ENCODE assay signal across 15 cellular contexts in genomic region chr14:89621791-89622638, GRCh38.
DNase-seq lines count a peak whose midpoint lies in the region; ATAC-seq and TF ChIP-seq lines count a peak whose summit lies in the region.
"Had no signal": no experiment of that assay in that cellular context is flagged by ENCODE, and none has a peak within 500 bp of the region (broad histone marks: within the 10 kb centered on the region; RNA-seq: fewer than 3 reads in every experiment).

No MANE protein-coding gene starts in this region.

- peak overlapping the region; percentile 94 for H3K27ac Mint-ChIP-seq in activated CD8-positive, alpha-beta memory T cell treated with anti-CD3 and anti-CD28 coated beads, Interleukin-2, amount 10 ng/mL, durations not matched to agents 7 days and 5 days
- H3K27ac Mint-ChIP-seq in progenitor cell of endocrine pancreas: peak overlapping the region; percentile 27
- H3K27ac Mint-ChIP-seq: dendritic cell treated with granulocyte-macrophage colony-stimulating factor and Interleukin-4, amounts not matched to agents 40 ng/mL and 50 ng/mL, for 4 days had no signal

- WGBS in body of pancreas, 2 donors: 89 to 90% methylated on average over 12 to 14 of the region's 14 CpGs

- H3K9me3 Mint-ChIP-seq in activated CD8-positive, alpha-beta memory T cell treated with anti-CD3 and anti-CD28 coated beads, Interleukin-2, amount 10 ng/mL, durations not matched to agents 7 days and 5 days (ENCODE audit: low read depth): peaks cover 4% of the 10 kb centered on the region
- no peaks in the 10 kb centered on the region for H3K9me3 Mint-ChIP-seq in progenitor cell of endocrine pancreas (ENCODE audit: low read depth)

- H3K4me3 ChIP-seq in body of pancreas: no peak overlapping the region

- H3K4me1 ChIP-seq in body of pancreas: peaks cover 32% of the 10 kb centered on the region

- no peak for TF ChIP-seq CTCF in body of pancreas (IDR thresholded peaks at IDR 0.05)
- no peak for TF ChIP-seq CTCF in progenitor cell of endocrine pancreas (IDR thresholded peaks at IDR 0.05; ENCODE audit: unreplicated experiment)

- no peak for ATAC-seq in activated CD8-positive, alpha-beta memory T cell treated with anti-CD3 and anti-CD28 coated beads, Interleukin-2, amount 10 ng/mL, durations not matched to agents 7 days and 5 days
- ATAC-seq in body of pancreas (no peak), HG02884 (IDR thresholded peaks at IDR 0.05; ENCODE audit: unreplicated experiment) (no peak)

- no peak overlapping the region for H3K4me3 Mint-ChIP-seq in activated CD8-positive, alpha-beta memory T cell treated with anti-CD3 and anti-CD28 coated beads, Interleukin-2, amount 10 ng/mL, durations not matched to agents 7 days and 5 days
- no peak overlapping the region for H3K4me3 Mint-ChIP-seq in progenitor cell of endocrine pancreas (ENCODE audit: low read depth)
- H3K4me3 Mint-ChIP-seq: dendritic cell treated with granulocyte-macrophage colony-stimulating factor and Interleukin-4, amounts not matched to agents 40 ng/mL and 50 ng/mL, for 4 days had no signal

- peaks cover 12% of the 10 kb centered on the region for H3K36me3 Mint-ChIP-seq in activated CD8-positive, alpha-beta memory T cell treated with anti-CD3 and anti-CD28 coated beads, Interleukin-2, amount 10 ng/mL, durations not matched to agents 7 days and 5 days
- H3K36me3 Mint-ChIP-seq in progenitor cell of endocrine pancreas (ENCODE audit: insufficient read depth): peaks cover 1% of the 10 kb centered on the region

- peaks cover 46% of the 10 kb centered on the region for H3K4me1 Mint-ChIP-seq in activated CD8-positive, alpha-beta memory T cell treated with anti-CD3 and anti-CD28 coated beads, Interleukin-2, amount 10 ng/mL, durations not matched to agents 7 days and 5 days
- peaks cover 14% of the 10 kb centered on the region for H3K4me1 Mint-ChIP-seq in progenitor cell of endocrine pancreas (ENCODE audit: low read depth)

- intact Hi-C loops in body of pancreas (cut with DNase I): no loop called here

- peak overlapping the region in 3 of 4 donors; percentile 47 to 89 (median 82) for H3K27ac ChIP-seq in body of pancreas
- H3K27ac ChIP-seq: brain microvascular endothelial cell had no signal

- TF ChIP-seq POLR2A in body of pancreas (IDR thresholded peaks at IDR 0.05): no peak

- CTCF ChIA-PET in activated CD8-positive, alpha-beta memory T cell treated with anti-CD3 and anti-CD28 coated beads, Interleukin-2, amount 10 ng/mL, durations not matched to agents 7 days and 5 days (lab: Charles Lee): no interaction called here

- no peaks in the 10 kb centered on the region for H3K36me3 ChIP-seq in body of pancreas (replicated peaks in 1 of 2; ENCODE audit: insufficient read depth in 1 of 2, low read depth in 2 of 2)
- H3K36me3 ChIP-seq: brain microvascular endothelial cell had no signal

- DNase-seq in activated CD8-positive, alpha-beta memory T cell treated with anti-CD3 and anti-CD28 coated beads, Interleukin-2, amount 10 ng/mL, durations not matched to agents 7 days and 5 days: no peak
- DNase-seq in activated CD8-positive, alpha-beta memory T cell treated with anti-CD3 and anti-CD28 coated beads, Interleukin-2, amount 50 U/mL, for 4 hours: no peak
- DNase-seq in NCI-H524 (lab: John Stamatoyannopoulos, UW) (peak; percentile 95 to 98), body of pancreas (no peak), progenitor cell of endocrine pancreas (ENCODE audit: low spot score, unreplicated experiment) (no peak), anterior cingulate cortex (lab: John Stamatoyannopoulos, UW) (no peak)
- no peak for DNase-seq in stimulated activated CD4-positive, alpha-beta T cell treated with anti-CD3 and anti-CD28 coated beads, Interleukin-4, amount 100 ng/mL, for 4 hours
- DNase-seq: ACHN, brain microvascular endothelial cell, erythroblast, naive B cell, NCI-H1417 treated with DMSO at 0.1 percent for 48 hours, NCI-H345 had no signal

- no peaks in the 10 kb centered on the region for H3K9me3 ChIP-seq in body of pancreas

- H3K27me3 ChIP-seq in body of pancreas: no peaks in the 10 kb centered on the region
- H3K27me3 ChIP-seq: brain microvascular endothelial cell had no signal

- no peaks in the 10 kb centered on the region for H3K27me3 Mint-ChIP-seq in activated CD8-positive, alpha-beta memory T cell treated with anti-CD3 and anti-CD28 coated beads, Interleukin-2, amount 10 ng/mL, durations not matched to agents 7 days and 5 days
- H3K27me3 Mint-ChIP-seq in progenitor cell of endocrine pancreas: peaks cover 41% of the 10 kb centered on the region
- H3K27me3 Mint-ChIP-seq: naive B cell had no signal

Comparison
In these comparisons a context has a peak if more than half of its experiments do, and no peak if none do; other contexts are left out.
1. DNase-seq: peak in NCI-H524 (2 of 2); none in activated CD8-positive, alpha-beta memory T cell treated with anti-CD3 and anti-CD28 coated beads, Interleukin-2, amount 10 ng/mL, durations not matched to agents 7 days and 5 days (single experiment), activated CD8-positive, alpha-beta memory T cell treated with anti-CD3 and anti-CD28 coated beads, Interleukin-2, amount 50 U/mL, for 4 hours (single experiment), body of pancreas (0 of 4), progenitor cell of endocrine pancreas (single experiment), stimulated activated CD4-positive, alpha-beta T cell treated with anti-CD3 and anti-CD28 coated beads, Interleukin-4, amount 100 ng/mL, for 4 hours (0 of 2) and anterior cingulate cortex (0 of 58).